10 cellular contexts compared by ENCODE assay signal in the genomic region with DNA sequence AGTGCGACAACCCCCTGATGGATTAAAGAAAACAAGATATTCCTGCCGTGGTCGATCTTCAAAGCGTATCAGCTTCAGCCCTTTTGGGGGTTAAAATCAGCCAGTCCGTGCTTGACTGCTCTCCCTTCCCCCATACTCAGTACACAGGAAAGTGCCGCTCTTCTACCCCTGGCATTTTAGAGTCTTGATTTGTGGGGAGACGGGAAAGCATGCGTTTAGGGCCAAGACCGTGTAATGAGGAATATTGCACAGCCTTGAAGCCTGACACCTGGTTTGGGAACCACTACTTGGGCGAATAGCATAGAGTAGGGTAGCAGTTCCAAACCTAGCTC. TPM values are rescaled to one million over a fixed set of nuclear protein-coding genes. Genes with fewer than 3 reads are reported as not detected.
DNase-seq lines count a peak whose midpoint lies in the region; ATAC-seq and TF ChIP-seq lines count a peak whose summit lies in the region.
"Had no signal": no experiment of that assay in that cellular context is flagged by ENCODE, and none has a peak within 500 bp of the region (broad histone marks: within the 10 kb centered on the region; RNA-seq: fewer than 3 reads in every experiment).

No MANE protein-coding gene starts in this region.

- H3K4me3 ChIP-seq in liver (ENCODE audit: low read depth in 1 of 3, low read length in 3 of 3) = peak overlapping the region; percentile 73 to 100 (median 91)
- peak overlapping the region; percentile 84 to 92 for H3K4me3 ChIP-seq in tibial artery

- peak overlapping the region; percentile 100 for H3K4me3 Mint-ChIP-seq in activated CD4-positive, alpha-beta T cell treated with anti-CD3 and anti-CD28 coated beads, Interleukin-2, amount 10 ng/mL, durations not matched to agents 7 days and 5 days
- peak overlapping the region; percentile 100 for H3K4me3 Mint-ChIP-seq in activated naive CD8-positive, alpha-beta T cell treated with anti-CD3 and anti-CD28 coated beads, Interleukin-2, amount 10 ng/mL, durations not matched to agents 7 days and 5 days

- H3K27me3 ChIP-seq in liver (ENCODE audit: control insufficient read depth in 4 of 4, insufficient read depth in 4 of 4, low read length in 3 of 4) (no peaks in the 10 kb centered on the region), tibial artery (no peaks in the 10 kb centered on the region)

- ATAC-seq in activated naive CD8-positive, alpha-beta T cell treated with anti-CD3 and anti-CD28 coated beads, Interleukin-2, amount 10 ng/mL, durations not matched to agents 7 days and 5 days (ENCODE audit: low read depth) = no peak
- ATAC-seq in HG02642 (IDR thresholded peaks at IDR 0.05; ENCODE audit: poor library complexity, unreplicated experiment) = no peak

- no peaks in the 10 kb centered on the region for H3K9me3 Mint-ChIP-seq in activated CD4-positive, alpha-beta T cell treated with anti-CD3 and anti-CD28 coated beads, Interleukin-2, amount 10 ng/mL, durations not matched to agents 7 days and 5 days
- no peaks in the 10 kb centered on the region for H3K9me3 Mint-ChIP-seq in activated naive CD8-positive, alpha-beta T cell treated with anti-CD3 and anti-CD28 coated beads, Interleukin-2, amount 10 ng/mL, durations not matched to agents 7 days and 5 days

- peaks cover 3 to 21% (median 17%) of the 10 kb centered on the region in 4 donors for H3K4me1 ChIP-seq in liver (ENCODE audit: control insufficient read depth in 4 of 4, insufficient read depth in 4 of 4, low read length in 3 of 4)
- peaks cover 0 to 32% (median 23%) of the 10 kb centered on the region in 4 donors for H3K4me1 ChIP-seq in tibial artery

- peak overlapping the region; percentile 100 for H3K27ac Mint-ChIP-seq in activated CD4-positive, alpha-beta T cell treated with anti-CD3 and anti-CD28 coated beads, Interleukin-2, amount 10 ng/mL, durations not matched to agents 7 days and 5 days
- H3K27ac Mint-ChIP-seq in activated naive CD8-positive, alpha-beta T cell treated with anti-CD3 and anti-CD28 coated beads, Interleukin-2, amount 10 ng/mL, durations not matched to agents 7 days and 5 days = peak overlapping the region; percentile 100

- H3K27ac ChIP-seq in liver (ENCODE audit: low read depth in 1 of 2, low read length in 2 of 2) = no peak overlapping the region
- peak overlapping the region; percentile 85 to 89 for H3K27ac ChIP-seq in tibial artery

- peaks cover 2% of the 10 kb centered on the region for H3K36me3 Mint-ChIP-seq in activated CD4-positive, alpha-beta T cell treated with anti-CD3 and anti-CD28 coated beads, Interleukin-2, amount 10 ng/mL, durations not matched to agents 7 days and 5 days (ENCODE audit: low read depth)
- H3K36me3 Mint-ChIP-seq in activated naive CD8-positive, alpha-beta T cell treated with anti-CD3 and anti-CD28 coated beads, Interleukin-2, amount 10 ng/mL, durations not matched to agents 7 days and 5 days = peaks cover 4% of the 10 kb centered on the region

- CTCF ChIA-PET in activated CD4-positive, alpha-beta T cell treated with anti-CD3 and anti-CD28 coated beads, Interleukin-2, amount 10 ng/mL, durations not matched to agents 7 days and 5 days (lab: Charles Lee) = interaction anchor here (1.0 to 1.4 kb wide), 3 partner anchors 73 to 147 kb away, joined by 3 to 4 read pairs (median 3); no protein-coding TSS in a partner anchor

- intact Hi-C loops in tibial artery (cut with DNase I; ENCODE audit: low total_unique reads) = no loop called here

- H3K4me1 Mint-ChIP-seq in activated CD4-positive, alpha-beta T cell treated with anti-CD3 and anti-CD28 coated beads, Interleukin-2, amount 10 ng/mL, durations not matched to agents 7 days and 5 days = peaks cover 42% of the 10 kb centered on the region
- peaks cover 29% of the 10 kb centered on the region for H3K4me1 Mint-ChIP-seq in activated naive CD8-positive, alpha-beta T cell treated with anti-CD3 and anti-CD28 coated beads, Interleukin-2, amount 10 ng/mL, durations not matched to agents 7 days and 5 days

- POLR2A ChIA-PET in activated CD4-positive, alpha-beta T cell treated with anti-CD3 and anti-CD28 coated beads, Interleukin-2, amount 10 ng/mL, durations not matched to agents 7 days and 5 days (lab: Charles Lee) = no interaction called here
- POLR2A ChIA-PET in activated naive CD8-positive, alpha-beta T cell treated with anti-CD3 and anti-CD28 coated beads, Interleukin-2, amount 10 ng/mL, durations not matched to agents 7 days and 5 days (lab: Charles Lee) = interaction anchor here (0.6 to 1.6 kb wide), 2 partner anchors 27 to 72 kb away, joined by 3 read pairs; no protein-coding TSS in a partner anchor

- WGBS in liver = 6% methylated on average over 10 of the region's 10 CpGs

- H3K27me3 Mint-ChIP-seq in activated CD4-positive, alpha-beta T cell treated with anti-CD3 and anti-CD28 coated beads, Interleukin-2, amount 10 ng/mL, durations not matched to agents 7 days and 5 days = peaks cover 4% of the 10 kb centered on the region
- H3K27me3 Mint-ChIP-seq in activated naive CD8-positive, alpha-beta T cell treated with anti-CD3 and anti-CD28 coated beads, Interleukin-2, amount 10 ng/mL, durations not matched to agents 7 days and 5 days = peaks cover 7% of the 10 kb centered on the region

- TF ChIP-seq CTCF in liver (IDR thresholded peaks at IDR 0.05; ENCODE audit: low read depth, low read length, missing input control) (no peak), tibial artery (IDR thresholded peaks at IDR 0.05) (no peak)

- H3K36me3 ChIP-seq in liver (ENCODE audit: control insufficient read depth in 4 of 4, insufficient read depth in 3 of 4, low read depth in 1 of 4, low read length in 3 of 4) = no peaks in the 10 kb centered on the region
- H3K36me3 ChIP-seq in tibial artery = no peaks in the 10 kb centered on the region

- no peak for DNase-seq in activated CD4-positive, alpha-beta T cell treated with anti-CD3 and anti-CD28 coated beads, Interleukin-2, amount 10 ng/mL, durations not matched to agents 7 days and 5 days
- DNase-seq in activated CD4-positive, alpha-beta T cell treated with anti-CD3 and anti-CD28 coated beads, Interleukin-2, amount 50 U/mL, for 48 hours = no peak
- no peak for DNase-seq in activated naive CD8-positive, alpha-beta T cell treated with anti-CD3 and anti-CD28 coated beads, Interleukin-2, amount 10 ng/mL, durations not matched to agents 7 days and 5 days
- DNase-seq in tibial artery (no peak), medulla oblongata (ENCODE audit: extremely low spot score) (no peak), hepatic stellate cell (ENCODE audit: low spot score) (no peak)

- no peak for TF ChIP-seq RAD21 in liver (IDR thresholded peaks at IDR 0.05)

- H3K9me3 ChIP-seq in liver (ENCODE audit: control insufficient read depth in 4 of 4, low read length in 3 of 4) (no peaks in the 10 kb centered on the region), tibial artery (no peaks in the 10 kb centered on the region)

- H3K9ac ChIP-seq in liver (ENCODE audit: low read depth in 1 of 2, low read length in 2 of 2) = peak overlapping the region; percentile 16 to 93

TF ChIP-seq in liver, 16 proteins besides CTCF, POLR2A, EP300 and RAD21 (continues in another document):
- TF ChIP-seq EGR1 (IDR thresholded peaks at IDR 0.05; ENCODE audit: low read depth in 2 of 2) = no peak
- TF ChIP-seq JUND (IDR thresholded peaks at IDR 0.05) = no peak
- TF ChIP-seq RXRA (IDR thresholded peaks at IDR 0.05) = no peak
- no peak for TF ChIP-seq FOXA1 (IDR thresholded peaks at IDR 0.05)
- TF ChIP-seq HNF4A (conservative IDR thresholded peaks at IDR 0.05) = no peak
- TF ChIP-seq, protein P1, sequence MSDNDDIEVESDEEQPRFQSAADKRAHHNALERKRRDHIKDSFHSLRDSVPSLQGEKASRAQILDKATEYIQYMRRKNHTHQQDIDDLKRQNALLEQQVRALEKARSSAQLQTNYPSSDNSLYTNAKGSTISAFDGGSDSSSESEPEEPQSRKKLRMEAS (IDR thresholded peaks at IDR 0.05) = no peak
- TF ChIP-seq YY1 (IDR thresholded peaks at IDR 0.05) = no peak
- no peak for TF ChIP-seq NR2F2 (IDR thresholded peaks at IDR 0.05)
- TF ChIP-seq, protein P2, sequence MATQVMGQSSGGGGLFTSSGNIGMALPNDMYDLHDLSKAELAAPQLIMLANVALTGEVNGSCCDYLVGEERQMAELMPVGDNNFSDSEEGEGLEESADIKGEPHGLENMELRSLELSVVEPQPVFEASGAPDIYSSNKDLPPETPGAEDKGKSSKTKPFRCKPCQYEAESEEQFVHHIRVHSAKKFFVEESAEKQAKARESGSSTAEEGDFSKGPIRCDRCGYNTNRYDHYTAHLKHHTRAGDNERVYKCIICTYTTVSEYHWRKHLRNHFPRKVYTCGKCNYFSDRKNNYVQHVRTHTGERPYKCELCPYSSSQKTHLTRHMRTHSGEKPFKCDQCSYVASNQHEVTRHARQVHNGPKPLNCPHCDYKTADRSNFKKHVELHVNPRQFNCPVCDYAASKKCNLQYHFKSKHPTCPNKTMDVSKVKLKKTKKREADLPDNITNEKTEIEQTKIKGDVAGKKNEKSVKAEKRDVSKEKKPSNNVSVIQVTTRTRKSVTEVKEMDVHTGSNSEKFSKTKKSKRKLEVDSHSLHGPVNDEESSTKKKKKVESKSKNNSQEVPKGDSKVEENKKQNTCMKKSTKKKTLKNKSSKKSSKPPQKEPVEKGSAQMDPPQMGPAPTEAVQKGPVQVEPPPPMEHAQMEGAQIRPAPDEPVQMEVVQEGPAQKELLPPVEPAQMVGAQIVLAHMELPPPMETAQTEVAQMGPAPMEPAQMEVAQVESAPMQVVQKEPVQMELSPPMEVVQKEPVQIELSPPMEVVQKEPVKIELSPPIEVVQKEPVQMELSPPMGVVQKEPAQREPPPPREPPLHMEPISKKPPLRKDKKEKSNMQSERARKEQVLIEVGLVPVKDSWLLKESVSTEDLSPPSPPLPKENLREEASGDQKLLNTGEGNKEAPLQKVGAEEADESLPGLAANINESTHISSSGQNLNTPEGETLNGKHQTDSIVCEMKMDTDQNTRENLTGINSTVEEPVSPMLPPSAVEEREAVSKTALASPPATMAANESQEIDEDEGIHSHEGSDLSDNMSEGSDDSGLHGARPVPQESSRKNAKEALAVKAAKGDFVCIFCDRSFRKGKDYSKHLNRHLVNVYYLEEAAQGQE (IDR thresholded peaks at IDR 0.05) = no peak

RNA-seq across cellular contexts. Expression of a gene that starts 0.5 kb away (rescaled TPM):
- 10 to 100 TPM; 34.9 to 41.1 TPM for total RNA-seq in activated CD4-positive, alpha-beta T cell treated with anti-CD3 and anti-CD28 coated beads, Interleukin-2, amount 10 ng/mL, durations not matched to agents 7 days and 5 days
- 10 to 100 TPM; 46.7 to 47.0 TPM for total RNA-seq in activated naive CD8-positive, alpha-beta T cell treated with anti-CD3 and anti-CD28 coated beads, Interleukin-2, amount 10 ng/mL, durations not matched to agents 7 days and 5 days
- 1 to 10 TPM; 7.5 to 9.5 TPM for total RNA-seq in liver
- 1 to 10 TPM; 5.8 to 7.4 TPM for polyA plus RNA-seq in liver

RNA-seq across cellular contexts. Expression of a gene that starts 29.0 kb away (rescaled TPM):
- total RNA-seq in activated CD4-positive, alpha-beta T cell treated with anti-CD3 and anti-CD28 coated beads, Interleukin-2, amount 10 ng/mL, durations not matched to agents 7 days and 5 days = 1 to 10 TPM; 2.2 to 2.9 TPM
- 10 to 100 TPM; 12.0 to 12.4 TPM for total RNA-seq in activated naive CD8-positive, alpha-beta T cell treated with anti-CD3 and anti-CD28 coated beads, Interleukin-2, amount 10 ng/mL, durations not matched to agents 7 days and 5 days
- total RNA-seq in liver = 1 to 10 TPM in 1 of 2 donors, under 1 TPM in 1; 0.19 to 4.4 TPM
- 1 to 10 TPM; 1.0 to 1.4 TPM for polyA plus RNA-seq in liver

RNA-seq across cellular contexts. Expression of a gene that starts 52.3 kb away (rescaled TPM):
- not detected for total RNA-seq in activated CD4-positive, alpha-beta T cell treated with anti-CD3 and anti-CD28 coated beads, Interleukin-2, amount 10 ng/mL, durations not matched to agents 7 days and 5 days
- not detected for total RNA-seq in activated naive CD8-positive, alpha-beta T cell treated with anti-CD3 and anti-CD28 coated beads, Interleukin-2, amount 10 ng/mL, durations not matched to agents 7 days and 5 days
- 10 to 100 TPM in 1 of 2 donors, not detected in 1; 32.5 TPM for total RNA-seq in liver
- 10 to 100 TPM; 21.8 to 31.7 TPM for polyA plus RNA-seq in liver
- total RNA-seq: pulmonary artery endothelial cell, RPMI7951 had no signal

Comparison
In these comparisons a context has a peak if more than half of its experiments do, and no peak if none do; other contexts are left out.
1. H3K27ac ChIP-seq: peak in tibial artery (2 of 2); none in liver (0 of 2).